ENCODE assay signal across 21 cellular contexts in the genomic region with DNA sequence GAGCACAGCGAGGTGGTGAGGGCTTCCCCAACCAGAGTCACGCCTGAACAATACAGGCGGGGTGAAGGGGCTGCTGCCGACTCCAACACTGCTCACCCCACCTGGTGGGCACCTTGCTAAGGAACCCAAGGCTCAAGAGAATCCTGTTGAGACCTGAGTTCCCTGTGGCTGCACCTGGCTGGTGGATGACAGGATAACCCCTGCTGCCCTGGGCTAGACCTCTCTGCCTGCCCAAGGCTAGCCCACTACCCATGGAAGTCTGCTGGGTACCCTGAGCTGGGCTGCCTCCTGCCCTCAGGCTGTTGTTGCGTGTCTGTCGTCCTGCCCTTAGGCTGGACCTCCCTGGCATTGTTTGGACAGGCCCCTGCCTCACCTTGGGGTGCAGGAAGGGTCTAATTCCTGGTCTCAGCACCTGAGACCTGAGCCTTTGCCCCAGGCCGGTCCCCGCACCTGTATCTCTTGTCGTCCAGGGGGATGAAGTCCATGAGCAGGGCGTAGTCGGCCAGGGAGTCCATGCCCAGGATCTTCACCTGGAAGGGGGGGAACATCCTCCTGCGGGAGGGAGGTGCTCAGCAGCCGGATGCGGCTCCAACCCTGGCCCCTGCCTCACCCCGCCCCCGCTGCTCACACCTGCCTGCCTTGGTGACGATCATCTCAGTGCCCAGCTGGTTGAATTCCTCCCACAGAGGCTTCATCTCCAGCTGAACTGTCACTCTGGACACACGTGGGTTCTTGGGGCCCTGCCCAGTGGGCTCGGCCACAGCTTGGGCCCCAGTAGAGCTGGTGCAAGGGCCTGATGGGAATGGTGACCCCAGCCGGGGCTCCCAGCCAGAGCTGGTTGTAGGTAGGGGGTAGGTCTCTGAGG. TPM values are rescaled to one million over a fixed set of nuclear protein-coding genes. Genes with fewer than 3 reads are reported as not detected.
A peak's percentile ranks its signal among the peaks of the same experiment; 100 is the strongest.
DNase-seq lines count a peak whose midpoint lies in the region; ATAC-seq and TF ChIP-seq lines count a peak whose summit lies in the region.
"Had no signal": no experiment of that assay in that cellular context is flagged by ENCODE, and none has a peak within 500 bp of the region (broad histone marks: within the 10 kb centered on the region; RNA-seq: fewer than 3 reads in every experiment).

No MANE protein-coding gene starts in this region.

- intact Hi-C loops in colonic mucosa (cut with DNase I), result no loop called here

- no peaks in the 10 kb centered on the region for H3K79me1 ChIP-seq in mesenchymal stem cell (replicated peaks; ENCODE audit: low read length, poor library complexity, severe bottlenecking)

- H3K36me3 ChIP-seq in colonic mucosa (no peaks in the 10 kb centered on the region), mucosa of rectum (ENCODE audit: control insufficient read depth in 2 of 2, insufficient read depth in 2 of 2, low read length in 2 of 2) (no peaks in the 10 kb centered on the region), mesenchymal stem cell (ENCODE audit: control insufficient read depth in 1 of 2, insufficient read depth in 2 of 2, low read depth in 1 of 2, low read length in 2 of 2) (no peaks in the 10 kb centered on the region)
- H3K36me3 ChIP-seq: lower lobe of right lung had no signal

- H3K9ac ChIP-seq in colonic mucosa (ENCODE audit: low read depth in 2 of 2, low read length in 2 of 2), result no peak overlapping the region
- peak overlapping the region in 1 of 2 donors; percentile 14 for H3K9ac ChIP-seq in mucosa of rectum (ENCODE audit: low read depth in 1 of 2, low read length in 2 of 2)
- H3K9ac ChIP-seq in mesenchymal stem cell (ENCODE audit: low read length), result no peak overlapping the region

- no peak overlapping the region for H2AK5ac ChIP-seq in mesenchymal stem cell (ENCODE audit: low read length, severe bottlenecking)

- H2BK120ac ChIP-seq in mesenchymal stem cell (ENCODE audit: low read depth, low read length), result no peak overlapping the region

- 84% methylated on average over 20 of the region's 20 CpGs for WGBS in mesenchymal stem cell

- H3K14ac ChIP-seq in mesenchymal stem cell (ENCODE audit: low read length in 2 of 2), result no peak overlapping the region

- in situ Hi-C loops in GM13976 (cut with MboI; ENCODE audit: low sequenced_read_pairs, unreplicated experiment), result loop anchor here (10.0 kb wide), 1 partner anchor 70 kb away; no protein-coding TSS in a partner anchor

- H4K8ac ChIP-seq in mesenchymal stem cell (ENCODE audit: low read length), result no peak overlapping the region

- H2BK15ac ChIP-seq in mesenchymal stem cell (ENCODE audit: low read depth, poor library complexity, severe bottlenecking), result no peak overlapping the region

- peak; percentile 67 for DNase-seq in DMS53 treated with DMSO at 0.1 percent for 48 hours (lab: John Stamatoyannopoulos, UW; ENCODE audit: unreplicated experiment)
- DNase-seq in NCI-H146 treated with DMSO at 0.1 percent for 48 hours (lab: John Stamatoyannopoulos, UW; ENCODE audit: unreplicated experiment), result peak; percentile 54
- DNase-seq in colonic mucosa, result peak; percentile 46
- no peak for DNase-seq in GM13976 (ENCODE audit: low spot score)
- no peak for DNase-seq in stimulated activated CD4-positive, alpha-beta T cell treated with anti-CD3 and anti-CD28 coated beads, Interleukin-4, amount 100 ng/mL, for 4 hours
- no peak for DNase-seq in mesenchymal stem cell
- DNase-seq: activated CD4-positive, alpha-beta T cell treated with anti-CD3 and anti-CD28 coated beads for 48 hours; activated naive CD8-positive, alpha-beta T cell treated with anti-CD3 and anti-CD28 coated beads, Interleukin-2, amount 50 U/mL, for 24 hours; KG1; lower lobe of right lung; NCI-H2081; NCI-H524; retina; Right ventricle myocardium superior; stimulated activated CD8-positive, alpha-beta memory T cell treated with anti-CD3 and anti-CD28 coated beads, Interleukin-4, amount 100 ng/mL, for 48 hours; T-cell had no signal

- H2BK12ac ChIP-seq in mesenchymal stem cell (ENCODE audit: low read length in 2 of 2), result no peak overlapping the region

- H3K4me1 ChIP-seq in colonic mucosa (peaks cover 21% of the 10 kb centered on the region), mucosa of rectum (ENCODE audit: control insufficient read depth in 2 of 2, insufficient read depth in 2 of 2, low read length in 2 of 2) (peaks cover 25 to 51% of the 10 kb centered on the region in 2 donors), mesenchymal stem cell (ENCODE audit: control insufficient read depth, insufficient read depth, low read depth, low read length) (peaks cover 9% of the 10 kb centered on the region)

- H3K9me3 ChIP-seq in colonic mucosa (no peaks in the 10 kb centered on the region), mucosa of rectum (ENCODE audit: control insufficient read depth in 2 of 2, low read length in 2 of 2) (no peaks in the 10 kb centered on the region), mesenchymal stem cell (ENCODE audit: control insufficient read depth, low read length) (no peaks in the 10 kb centered on the region)
- H3K9me3 ChIP-seq: lower lobe of right lung had no signal

- no peak overlapping the region for H2AFZ ChIP-seq in mesenchymal stem cell (ENCODE audit: low read depth, low read length)

- no peak overlapping the region for H2BK5ac ChIP-seq in mesenchymal stem cell (ENCODE audit: low read depth, low read length, poor library complexity, severe bottlenecking)

- no peak overlapping the region for H3K4me3 ChIP-seq in colonic mucosa
- H3K4me3 ChIP-seq in mucosa of rectum (ENCODE audit: low read length in 2 of 2), result no peak overlapping the region
- H3K4me3 ChIP-seq in mesenchymal stem cell (ENCODE audit: insufficient read depth in 1 of 2, low read depth in 1 of 2, low read length in 2 of 2), result no peak overlapping the region
- H3K4me3 ChIP-seq: lower lobe of right lung had no signal

- no peak overlapping the region for H3K23ac ChIP-seq in mesenchymal stem cell (ENCODE audit: low read length in 2 of 2)

- no peak overlapping the region for H3K4ac ChIP-seq in mesenchymal stem cell (ENCODE audit: low read depth in 1 of 2, low read length in 2 of 2)

- no peak overlapping the region for H3K4me2 ChIP-seq in mesenchymal stem cell (ENCODE audit: low read length, poor library complexity, severe bottlenecking)

- no peak overlapping the region for H4K91ac ChIP-seq in mesenchymal stem cell (ENCODE audit: low read length)

- no peak overlapping the region for H3K18ac ChIP-seq in mesenchymal stem cell (ENCODE audit: low read depth in 1 of 2, low read length in 2 of 2)

- ATAC-seq in HG02610 (IDR thresholded peaks at IDR 0.05; ENCODE audit: unreplicated experiment), result no peak
- ATAC-seq: activated naive CD8-positive, alpha-beta T cell treated with anti-CD3 and anti-CD28 coated beads, Interleukin-2, amount 50 U/mL, for 24 hours; lower lobe of right lung; T-cell had no signal

- TF ChIP-seq CTCF in colonic mucosa (IDR thresholded peaks at IDR 0.05) (no peak), GM13976 (IDR thresholded peaks at IDR 0.05; ENCODE audit: borderline replicate concordance, control extremely low read depth, extremely low read depth, insufficient read depth, missing control alignments) (no peak)

- H3K27me3 ChIP-seq in colonic mucosa (no peaks in the 10 kb centered on the region), mucosa of rectum (ENCODE audit: control insufficient read depth in 2 of 2, insufficient read depth in 2 of 2, low read length in 2 of 2) (no peaks in the 10 kb centered on the region), mesenchymal stem cell (ENCODE audit: control insufficient read depth in 1 of 2, insufficient read depth in 1 of 2, low read length in 2 of 2) (peaks cover 10 to 34% of the 10 kb centered on the region in 2 experiments)

- H3K27ac ChIP-seq in colonic mucosa (peak overlapping the region; percentile 63), mucosa of rectum (ENCODE audit: low read depth in 2 of 2, low read length in 2 of 2) (peak overlapping the region; percentile 71 to 98), mesenchymal stem cell (ENCODE audit: low read length, poor library complexity, severe bottlenecking) (no peak overlapping the region)
- H3K27ac ChIP-seq: lower lobe of right lung had no signal

RNA-seq across cellular contexts. Expression of a gene that starts 4.9 kb away (rescaled TPM):
- total RNA-seq in colonic mucosa, result 10 to 100 TPM; 35.1 to 52.5 TPM
- 6.9 TPM for polyA plus RNA-seq in mesenchymal stem cell (2013, experiment 1 of 2)
- polyA plus RNA-seq in mesenchymal stem cell (2013, experiment 2 of 2), result 6.6 TPM

RNA-seq across cellular contexts. Expression of a gene that starts 5.0 kb away (rescaled TPM):
- 10 to 100 TPM in 1 of 2 donors, 1 to 10 TPM in 1; 7.8 to 19.3 TPM for total RNA-seq in colonic mucosa
- polyA plus RNA-seq in mesenchymal stem cell (2013, experiment 1 of 2), result not detected
- not detected for polyA plus RNA-seq in mesenchymal stem cell (2013, experiment 2 of 2)
- total RNA-seq: Daoy, lower lobe of right lung, subcutaneous adipose tissue, T-cell, urinary bladder had no signal
- polyA plus RNA-seq: urinary bladder had no signal

RNA-seq across cellular contexts. Expression of a gene that starts 15.9 kb away (rescaled TPM):
- 10 to 100 TPM; 10.6 to 13.8 TPM for total RNA-seq in colonic mucosa
- polyA plus RNA-seq in mesenchymal stem cell (2013, experiment 1 of 2), result not detected
- polyA plus RNA-seq in mesenchymal stem cell (2013, experiment 2 of 2), result not detected
- total RNA-seq: Daoy, lower lobe of right lung, Right ventricle myocardium superior, subcutaneous adipose tissue, urinary bladder had no signal
- polyA plus RNA-seq: urinary bladder had no signal

RNA-seq across cellular contexts. Expression of a gene that starts 27.9 kb away (rescaled TPM):
- total RNA-seq in colonic mucosa, result 100 to 1,000 TPM; 329 to 361 TPM
- polyA plus RNA-seq in mesenchymal stem cell (2013, experiment 1 of 2), result 65.0 TPM
- polyA plus RNA-seq in mesenchymal stem cell (2013, experiment 2 of 2), result 60.8 TPM

RNA-seq across cellular contexts. Expression of a gene that starts 39.8 kb away (rescaled TPM):
- total RNA-seq in colonic mucosa, result under 1 TPM; 0.08 to 0.89 TPM
- not detected for polyA plus RNA-seq in mesenchymal stem cell (2013, experiment 1 of 2)
- not detected for polyA plus RNA-seq in mesenchymal stem cell (2013, experiment 2 of 2)
- total RNA-seq: Right ventricle myocardium superior, subcutaneous adipose tissue, T-cell had no signal

Comparison
In these comparisons a context has a peak if more than half of its experiments do, and no peak if none do; other contexts are left out.
1. DNase-seq: peak in DMS53 treated with DMSO at 0.1 percent for 48 hours (single experiment), NCI-H146 treated with DMSO at 0.1 percent for 48 hours (single experiment) and colonic mucosa (single experiment); none in GM13976 (single experiment), stimulated activated CD4-positive, alpha-beta T cell treated with anti-CD3 and anti-CD28 coated beads, Interleukin-4, amount 100 ng/mL, for 4 hours (0 of 2) and mesenchymal stem cell (single experiment).